Comparison of ENCODE assay signal across 8 cellular contexts in genomic region chr19:40528533-40529092, GRCh38. TPM values are rescaled to one million over a fixed set of nuclear protein-coding genes. Genes with fewer than 3 reads are reported as not detected.
DNase-seq lines count a peak whose midpoint lies in the region; TF ChIP-seq lines count a peak whose summit lies in the region.
"Had no signal": no experiment of that assay in that cellular context is flagged by ENCODE, and none has a peak within 500 bp of the region (broad histone marks: within the 10 kb centered on the region; RNA-seq: fewer than 3 reads in every experiment).

No MANE protein-coding gene starts in this region.

- TF ChIP-seq CTCF in Calu3 (IDR thresholded peaks at IDR 0.05; ENCODE audit: unreplicated experiment) (no peak), Loucy (conservative IDR thresholded peaks at IDR 0.05; ENCODE audit: low read length) (no peak), parathyroid adenoma (IDR thresholded peaks at IDR 0.05) (no peak)

- H3K4me2 ChIP-seq in Loucy (ENCODE audit: low read depth, low read length, poor library complexity, severe bottlenecking) = no peak overlapping the region
- no peak overlapping the region for H3K4me2 ChIP-seq in parathyroid adenoma (ENCODE audit: low read length)

- DNase-seq in Calu3 = no peak
- no peak for DNase-seq in central memory CD4-positive, alpha-beta T cell
- no peak for DNase-seq in DMS79 (lab: John Stamatoyannopoulos, UW)
- DNase-seq in NCI-H1417 (lab: John Stamatoyannopoulos, UW) = no peak

- H3K9me3 Mint-ChIP-seq in Calu3 (ENCODE audit: low read depth, unreplicated experiment) = no peaks in the 10 kb centered on the region

- no TSS peak for BruUV-seq in Calu3 (replicated peaks; lab: Mats Ljungman, UMichigan)

- no peaks in the 10 kb centered on the region for H4K20me1 ChIP-seq in Loucy (ENCODE audit: insufficient read depth, low read length, poor library complexity, severe bottlenecking)

- intact Hi-C loops in Calu3 (cut with micrococcal nuclease; ENCODE audit: unreplicated experiment) = loop anchor here (5.0 to 10.0 kb wide), 2 partner anchors 66 to 224 kb away; no protein-coding TSS in a partner anchor

- no peak overlapping the region for H3K9ac ChIP-seq in Loucy (ENCODE audit: low read depth, low read length, poor library complexity, severe bottlenecking)
- no peak overlapping the region for H3K9ac ChIP-seq in parathyroid adenoma

- H3K27ac Mint-ChIP-seq in Calu3 (ENCODE audit: unreplicated experiment) = no peak overlapping the region

- H3K36me3 ChIP-seq in Loucy (ENCODE audit: insufficient read depth, low read length) (no peaks in the 10 kb centered on the region), parathyroid adenoma (ENCODE audit: control insufficient read depth, insufficient read depth, low read length) (no peaks in the 10 kb centered on the region)

- H3K4me1 Mint-ChIP-seq in Calu3 (ENCODE audit: low read depth, unreplicated experiment) = peaks cover 17% of the 10 kb centered on the region

- H3K9me3 ChIP-seq in Loucy (ENCODE audit: insufficient read depth, low read depth, low read length) = no peaks in the 10 kb centered on the region
- H3K9me3 ChIP-seq in parathyroid adenoma (ENCODE audit: control insufficient read depth, low read length) = no peaks in the 10 kb centered on the region
- H3K9me3 ChIP-seq: Caco-2 had no signal

- H3K4me1 ChIP-seq in Loucy (ENCODE audit: insufficient read depth, low read length, poor library complexity, severe bottlenecking) (peaks cover 15% of the 10 kb centered on the region), parathyroid adenoma (peaks cover 9% of the 10 kb centered on the region)

- peaks cover 14% of the 10 kb centered on the region for H3K36me3 Mint-ChIP-seq in Calu3 (ENCODE audit: insufficient read depth, unreplicated experiment)

- H3K27ac ChIP-seq in cingulate gyrus (ENCODE audit: low read depth, low read length) (peak overlapping the region; percentile 10), parathyroid adenoma (no peak overlapping the region)

- no peaks in the 10 kb centered on the region for H3F3A ChIP-seq in Loucy (ENCODE audit: low read depth)

- H3K9me2 ChIP-seq in Loucy (replicated peaks; ENCODE audit: low read depth, low read length) = no peaks in the 10 kb centered on the region

- H3K4me3 Mint-ChIP-seq in Calu3 (ENCODE audit: low read depth, unreplicated experiment) = peak overlapping the region; percentile 57

- H2AFZ ChIP-seq in Loucy (ENCODE audit: low read length) (peak overlapping the region; percentile 75; the same call in 1 of the 2 replicates), parathyroid adenoma (peak overlapping the region; percentile 17)

- H3K27me3 ChIP-seq in Loucy (ENCODE audit: insufficient read depth, low read length, poor library complexity, severe bottlenecking) (no peaks in the 10 kb centered on the region), parathyroid adenoma (ENCODE audit: control insufficient read depth, insufficient read depth, low read length) (no peaks in the 10 kb centered on the region)

- H3K79me2 ChIP-seq in Loucy (ENCODE audit: insufficient read depth, low read length) (no peaks in the 10 kb centered on the region), parathyroid adenoma (no peaks in the 10 kb centered on the region)

- H3K4me3 ChIP-seq in Loucy (ENCODE audit: low read length, poor library complexity, severe bottlenecking) (no peak overlapping the region), parathyroid adenoma (ENCODE audit: low read depth, low read length) (peak overlapping the region; percentile 53)

- CTCF ChIA-PET in Calu3 (lab: Charles Lee) = interaction anchor here (0.6 kb wide), 1 partner anchor 42 kb away, joined by 3 read pairs; no protein-coding TSS in a partner anchor

- peaks cover 71% of the 10 kb centered on the region for H3K27me3 Mint-ChIP-seq in Calu3 (ENCODE audit: unreplicated experiment)

RNA-seq across cellular contexts. Expression of gene SHKBP1, which starts 48.1 kb away (rescaled TPM):
- total RNA-seq in Calu3 (2022) = 117 TPM in 2 replicates
